15 cellular contexts compared by ENCODE assay signal in genomic region chr12:122928033-122928890, GRCh38. TPM values are rescaled to one million over a fixed set of nuclear protein-coding genes. Genes with fewer than 3 reads are reported as not detected.
DNase-seq lines count a peak whose midpoint lies in the region; ATAC-seq lines count a peak whose summit lies in the region.
"Had no signal": no experiment of that assay in that cellular context is flagged by ENCODE, and none has a peak within 500 bp of the region (broad histone marks: within the 10 kb centered on the region; RNA-seq: fewer than 3 reads in every experiment).

No MANE protein-coding gene starts in this region.

- H3K27me3 Mint-ChIP-seq in stimulated activated memory B cell treated with anti-CD40 and anti-IgM and Interleukin-4, amounts not matched to agents 10 μg/mL and 1 μg/mL and 100 μg/mL, for 72 hours: no peaks in the 10 kb centered on the region
- H3K27me3 Mint-ChIP-seq in T-cell: no peaks in the 10 kb centered on the region
- peaks cover 2% of the 10 kb centered on the region for H3K27me3 Mint-ChIP-seq in activated T-helper 2 cell treated with anti-CD3 and anti-CD28 coated beads, Interferon-gamma antibody, Interleukin-2, Interleukin-4, amounts not matched to agents 10 μg/mL and 5 μg/mL and 100 μg/mL, durations not matched to agents 14 hours and 24 hours and 36 hours (ENCODE audit: low read depth)
- H3K27me3 Mint-ChIP-seq: CD4-positive, CD25-positive, alpha-beta regulatory T cell had no signal

- H3K4me1 Mint-ChIP-seq in stimulated activated memory B cell treated with anti-CD40 and anti-IgM and Interleukin-4, amounts not matched to agents 10 μg/mL and 1 μg/mL and 100 μg/mL, for 72 hours: peaks cover 31% of the 10 kb centered on the region
- peaks cover 0 to 2% (median 0%) of the 10 kb centered on the region in 3 donors for H3K4me1 Mint-ChIP-seq in T-cell
- peaks cover 2% of the 10 kb centered on the region for H3K4me1 Mint-ChIP-seq in activated T-helper 2 cell treated with anti-CD3 and anti-CD28 coated beads, Interferon-gamma antibody, Interleukin-2, Interleukin-4, amounts not matched to agents 10 μg/mL and 5 μg/mL and 100 μg/mL, durations not matched to agents 14 hours and 24 hours and 36 hours (ENCODE audit: low read depth)
- H3K4me1 Mint-ChIP-seq: GM23338 had no signal

- H3K27ac Mint-ChIP-seq in stimulated activated memory B cell treated with anti-CD40 and anti-IgM and Interleukin-4, amounts not matched to agents 10 μg/mL and 1 μg/mL and 100 μg/mL, for 72 hours: peak overlapping the region; percentile 31
- H3K27ac Mint-ChIP-seq in T-cell: no peak overlapping the region
- H3K27ac Mint-ChIP-seq in activated T-helper 2 cell treated with anti-CD3 and anti-CD28 coated beads, Interferon-gamma antibody, Interleukin-2, Interleukin-4, amounts not matched to agents 10 μg/mL and 5 μg/mL and 100 μg/mL, durations not matched to agents 14 hours and 24 hours and 36 hours: no peak overlapping the region
- H3K27ac Mint-ChIP-seq: GM23338 had no signal

- DNase-seq in Right ventricle myocardium inferior (ENCODE audit: missing footprints) (peak; percentile 51), left ventricle myocardium superior (no peak), NCI-H82 (lab: John Stamatoyannopoulos, UW) (peak; percentile 94), myocyte (ENCODE audit: low read depth) (peak; percentile 82), T-cell (no peak), T-helper 1 cell (no peak)
- DNase-seq in activated T-helper 2 cell treated with anti-CD3 and anti-CD28 coated beads, Interferon-gamma antibody, Interleukin-2, Interleukin-4, amounts not matched to agents 10 μg/mL and 5 μg/mL and 100 μg/mL, durations not matched to agents 14 hours and 24 hours and 36 hours (ENCODE audit: low spot score): no peak
- DNase-seq: Calu3; CD4-positive, CD25-positive, alpha-beta regulatory T cell; DMS79; GF-D8; NCI-H1092; NCI-H1694 treated with DMSO at 0.1 percent for 48 hours had no signal

- no peak overlapping the region for H3K4me3 Mint-ChIP-seq in stimulated activated memory B cell treated with anti-CD40 and anti-IgM and Interleukin-4, amounts not matched to agents 10 μg/mL and 1 μg/mL and 100 μg/mL, for 72 hours
- no peak overlapping the region for H3K4me3 Mint-ChIP-seq in T-cell
- no peak overlapping the region for H3K4me3 Mint-ChIP-seq in activated T-helper 2 cell treated with anti-CD3 and anti-CD28 coated beads, Interferon-gamma antibody, Interleukin-2, Interleukin-4, amounts not matched to agents 10 μg/mL and 5 μg/mL and 100 μg/mL, durations not matched to agents 14 hours and 24 hours and 36 hours (ENCODE audit: low read depth)
- H3K4me3 Mint-ChIP-seq: CD4-positive, CD25-positive, alpha-beta regulatory T cell; GM23338 had no signal

- H3K9me3 Mint-ChIP-seq in stimulated activated memory B cell treated with anti-CD40 and anti-IgM and Interleukin-4, amounts not matched to agents 10 μg/mL and 1 μg/mL and 100 μg/mL, for 72 hours: no peaks in the 10 kb centered on the region
- no peaks in the 10 kb centered on the region for H3K9me3 Mint-ChIP-seq in T-cell
- no peaks in the 10 kb centered on the region for H3K9me3 Mint-ChIP-seq in activated T-helper 2 cell treated with anti-CD3 and anti-CD28 coated beads, Interferon-gamma antibody, Interleukin-2, Interleukin-4, amounts not matched to agents 10 μg/mL and 5 μg/mL and 100 μg/mL, durations not matched to agents 14 hours and 24 hours and 36 hours
- H3K9me3 Mint-ChIP-seq: CD4-positive, CD25-positive, alpha-beta regulatory T cell; GM23338 had no signal

- no peaks in the 10 kb centered on the region for H3K36me3 Mint-ChIP-seq in stimulated activated memory B cell treated with anti-CD40 and anti-IgM and Interleukin-4, amounts not matched to agents 10 μg/mL and 1 μg/mL and 100 μg/mL, for 72 hours
- H3K36me3 Mint-ChIP-seq in T-cell: no peaks in the 10 kb centered on the region
- no peaks in the 10 kb centered on the region for H3K36me3 Mint-ChIP-seq in activated T-helper 2 cell treated with anti-CD3 and anti-CD28 coated beads, Interferon-gamma antibody, Interleukin-2, Interleukin-4, amounts not matched to agents 10 μg/mL and 5 μg/mL and 100 μg/mL, durations not matched to agents 14 hours and 24 hours and 36 hours (ENCODE audit: low read depth)
- H3K36me3 Mint-ChIP-seq: CD4-positive, CD25-positive, alpha-beta regulatory T cell had no signal

- POLR2A ChIA-PET in T-cell (lab: Charles Lee): no interaction called here

- ATAC-seq in Right ventricle myocardium inferior (no peak), left ventricle myocardium superior (no peak), T-cell (replicated peaks in 1 of 4) (no peak)
- ATAC-seq in stimulated activated memory B cell treated with anti-CD40 and anti-IgM and Interleukin-4, amounts not matched to agents 10 μg/mL and 1 μg/mL and 100 μg/mL, for 72 hours: no peak
- ATAC-seq: GM23338 had no signal

- intact Hi-C loops in Right ventricle myocardium inferior (cut with DNase I): no loop called here
- intact Hi-C loops in left ventricle myocardium superior (cut with micrococcal nuclease): no loop called here
- intact Hi-C loops in activated T-helper 2 cell treated with anti-CD3 and anti-CD28 coated beads, Interferon-gamma antibody, Interleukin-2, Interleukin-4, amounts not matched to agents 10 μg/mL and 5 μg/mL and 100 μg/mL, durations not matched to agents 14 hours and 24 hours and 36 hours (cut with micrococcal nuclease): no loop called here

- CTCF ChIA-PET in T-cell (lab: Charles Lee): no interaction called here

RNA-seq across cellular contexts. Expression of gene VPS37B, which starts 32.3 kb away (rescaled TPM):
- 25.4 TPM for total RNA-seq in Right ventricle myocardium inferior
- total RNA-seq in left ventricle myocardium superior: 29.5 TPM
- 82.4 and 86.7 TPM in 2 replicates for total RNA-seq in myocyte
- polyA plus RNA-seq in myocyte (2012): 51.3 TPM
- 10 to 100 TPM; 25.9 to 85.8 (median 34.6) TPM for total RNA-seq in T-cell
- total RNA-seq in activated T-helper 2 cell treated with anti-CD3 and anti-CD28 coated beads, Interferon-gamma antibody, Interleukin-2, Interleukin-4, amounts not matched to agents 10 μg/mL and 5 μg/mL and 100 μg/mL, durations not matched to agents 14 hours and 24 hours and 36 hours: 11.5 and 11.7 TPM in 2 replicates

RNA-seq across cellular contexts. Expression of gene ABCB9, which starts 38.0 kb away (rescaled TPM):
- total RNA-seq in Right ventricle myocardium inferior: 4.4 TPM
- total RNA-seq in left ventricle myocardium superior: 4.6 TPM
- total RNA-seq in myocyte: 6.9 and 10.4 TPM in 2 replicates
- polyA plus RNA-seq in myocyte (2012): 6.4 TPM
- 1 to 10 TPM; 5.6 to 7.2 (median 6.1) TPM for total RNA-seq in T-cell
- 4.4 and 5.4 TPM in 2 replicates for total RNA-seq in activated T-helper 2 cell treated with anti-CD3 and anti-CD28 coated beads, Interferon-gamma antibody, Interleukin-2, Interleukin-4, amounts not matched to agents 10 μg/mL and 5 μg/mL and 100 μg/mL, durations not matched to agents 14 hours and 24 hours and 36 hours

RNA-seq across cellular contexts. Expression of gene OGFOD2, which starts 46.8 kb away (rescaled TPM):
- 16.2 TPM for total RNA-seq in Right ventricle myocardium inferior
- total RNA-seq in left ventricle myocardium superior: 15.4 TPM
- total RNA-seq in myocyte: 15.3 and 20.8 TPM in 2 replicates
- polyA plus RNA-seq in myocyte (2012): 15.1 TPM
- 10 to 100 TPM; 17.4 to 45.3 (median 43.7) TPM for total RNA-seq in T-cell
- total RNA-seq in activated T-helper 2 cell treated with anti-CD3 and anti-CD28 coated beads, Interferon-gamma antibody, Interleukin-2, Interleukin-4, amounts not matched to agents 10 μg/mL and 5 μg/mL and 100 μg/mL, durations not matched to agents 14 hours and 24 hours and 36 hours: 20.3 and 21.3 TPM in 2 replicates

RNA-seq across cellular contexts. Expression of gene ARL6IP4, which starts 52.2 kb away (rescaled TPM):
- total RNA-seq in Right ventricle myocardium inferior: 158 TPM
- total RNA-seq in left ventricle myocardium superior: 181 TPM
- 189 and 192 TPM in 2 replicates for total RNA-seq in myocyte
- 184 TPM for polyA plus RNA-seq in myocyte (2012)
- total RNA-seq in T-cell: 100 to 1,000 TPM; 134 to 231 (median 204) TPM
- total RNA-seq in activated T-helper 2 cell treated with anti-CD3 and anti-CD28 coated beads, Interferon-gamma antibody, Interleukin-2, Interleukin-4, amounts not matched to agents 10 μg/mL and 5 μg/mL and 100 μg/mL, durations not matched to agents 14 hours and 24 hours and 36 hours: 161 and 168 TPM in 2 replicates

Comparison
In these comparisons a context has a peak if more than half of its experiments do, and no peak if none do; other contexts are left out.
1. DNase-seq: peak in Right ventricle myocardium inferior (single experiment), NCI-H82 (single experiment) and myocyte (single experiment); none in left ventricle myocardium superior (single experiment), T-cell (0 of 34), T-helper 1 cell (0 of 5) and activated T-helper 2 cell treated with anti-CD3 and anti-CD28 coated beads, Interferon-gamma antibody, Interleukin-2, Interleukin-4, amounts not matched to agents 10 μg/mL and 5 μg/mL and 100 μg/mL, durations not matched to agents 14 hours and 24 hours and 36 hours (single experiment).